In genomic region chr3:99809565-99809964, GRCh38 we compare ENCODE assay signal across 22 cellular contexts. TPM values are rescaled to one million over a fixed set of nuclear protein-coding genes. Genes with fewer than 3 reads are reported as not detected.
DNase-seq lines count a peak whose midpoint lies in the region; ATAC-seq and TF ChIP-seq lines count a peak whose summit lies in the region.
"Had no signal": no experiment of that assay in that cellular context is flagged by ENCODE, and none has a peak within 500 bp of the region (broad histone marks: within the 10 kb centered on the region; RNA-seq: fewer than 3 reads in every experiment).

No MANE protein-coding gene starts in this region.

- H3K4me1 ChIP-seq in psoas muscle, result peaks cover 23% of the 10 kb centered on the region
- H3K4me1 ChIP-seq: A549; BLaER1 treated with 17β-estradiol and CSF1 and Interleukin-3, amounts not matched to agents 10 nM and 100 nM; HAP-1 had no signal

- intact Hi-C loops in Right ventricle myocardium superior (cut with DNase I) (no loop called here), cardiac septum (cut with DNase I) (no loop called here), left cardiac atrium (cut with DNase I) (no loop called here), psoas muscle (cut with DNase I) (no loop called here)

- DNase-seq in Right ventricle myocardium superior (no peak), cardiac septum (ENCODE audit: low spot score) (no peak), left cardiac atrium (no peak), psoas muscle (no peak), left lobe of liver (ENCODE audit: low spot score) (no peak)
- DNase-seq in stimulated activated naive CD8-positive, alpha-beta T cell treated with anti-CD3 and anti-CD28 coated beads, Interleukin-15, Interleukin-2, amounts not matched to agents 100 U/mL and 50 U/mL, for 24 hours, result no peak
- DNase-seq: 8988T; ACHN; AML-193; BE2C; CD4-positive, alpha-beta T cell; CD8-positive, alpha-beta memory T cell; DMS 273 treated with DMSO at 0.1 percent for 48 hours; DMS79; EL; GDM1; GOT3; HFFc6 had no signal

- no peak overlapping the region for H3K4me3 ChIP-seq in psoas muscle
- H3K4me3 ChIP-seq: A549; BLaER1 treated with 17β-estradiol and CSF1 and Interleukin-3, amounts not matched to agents 10 nM and 100 nM; GM12878; HAP-1 had no signal

- no peak for TF ChIP-seq CTCF in psoas muscle (IDR thresholded peaks at IDR 0.05)

- no peaks in the 10 kb centered on the region for H3K27me3 ChIP-seq in psoas muscle (ENCODE audit: insufficient read depth in 3 of 3, low read length in 2 of 3)
- H3K27me3 ChIP-seq: BE2C; BLaER1 treated with 17β-estradiol and CSF1 and Interleukin-3, amounts not matched to agents 10 nM and 100 nM had no signal

- ATAC-seq in Right ventricle myocardium superior (ENCODE audit: poor library complexity) (peak; percentile 76), left cardiac atrium (peak; percentile 62 to 77), psoas muscle (peak; percentile 33 to 75 (median 66)), left lobe of liver (no peak)
- ATAC-seq in stimulated activated naive CD8-positive, alpha-beta T cell treated with anti-CD3 and anti-CD28 coated beads, Interleukin-15, Interleukin-2, amounts not matched to agents 100 U/mL and 50 U/mL, for 24 hours, result no peak
- ATAC-seq: A549, GM12878 had no signal

- peak overlapping the region; percentile 43 for H3K27ac ChIP-seq in psoas muscle
- H3K27ac ChIP-seq: A549; BLaER1 treated with 17β-estradiol and CSF1 and Interleukin-3, amounts not matched to agents 10 nM and 100 nM had no signal

- no peaks in the 10 kb centered on the region for H3K36me3 ChIP-seq in psoas muscle (ENCODE audit: insufficient read depth in 1 of 2, low read depth in 1 of 2)
- H3K36me3 ChIP-seq: BE2C, HAP-1 had no signal

- 46 to 70% (median 51%) methylated on average over 2 of the region's 2 CpGs for WGBS in psoas muscle, 3 donors

- H3K9me3 ChIP-seq in psoas muscle, result no peaks in the 10 kb centered on the region
- H3K9me3 ChIP-seq: BE2C, HAP-1 had no signal

RNA-seq across cellular contexts. Expression of gene CMSS1, which starts 8.1 kb away (rescaled TPM):
- total RNA-seq in Right ventricle myocardium superior (36.9 TPM), cardiac septum (22.0 TPM), left cardiac atrium (10 to 100 TPM; 28.7 to 33.7 TPM), psoas muscle (100 to 1,000 TPM in 1 of 4 donors, 10 to 100 TPM in 3; 18.4 to 174 (median 56.1) TPM), left lobe of liver (9.7 TPM)
- 10 to 100 TPM; 51.4 to 85.6 (median 58.8) TPM for polyA plus RNA-seq in psoas muscle

Comparison
In these comparisons a context has a peak if more than half of its experiments do, and no peak if none do; other contexts are left out.
1. ATAC-seq: peak in Right ventricle myocardium superior (single experiment), left cardiac atrium (2 of 2) and psoas muscle (4 of 4); none in stimulated activated naive CD8-positive, alpha-beta T cell treated with anti-CD3 and anti-CD28 coated beads, Interleukin-15, Interleukin-2, amounts not matched to agents 100 U/mL and 50 U/mL, for 24 hours (single experiment) and left lobe of liver (single experiment).